8 cellular contexts compared by ENCODE assay signal in the genomic region with DNA sequence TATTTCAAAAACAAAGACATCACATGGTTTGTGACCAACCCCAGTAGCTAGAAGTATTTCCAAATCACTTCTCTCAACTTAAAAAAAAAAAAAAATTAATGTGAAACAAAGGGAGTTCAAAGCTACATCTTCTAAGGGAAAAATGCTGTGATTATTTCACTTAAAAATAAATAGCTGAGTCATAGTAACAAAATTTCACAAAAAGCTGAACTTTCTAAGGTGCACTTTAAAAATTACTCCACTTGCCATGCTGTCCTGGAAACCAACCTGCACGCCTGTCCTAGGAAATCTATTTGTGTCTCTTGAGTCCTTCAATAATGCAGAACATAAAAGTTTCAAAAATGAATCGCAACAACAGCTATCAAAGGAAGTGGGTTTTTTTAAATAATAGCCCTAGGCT. TPM values are rescaled to one million over a fixed set of nuclear protein-coding genes. Genes with fewer than 3 reads are reported as not detected.
DNase-seq lines count a peak whose midpoint lies in the region; ATAC-seq, FAIRE-seq and TF ChIP-seq lines count a peak whose summit lies in the region.

No MANE protein-coding gene starts in this region.

- peaks cover 28% of the 10 kb centered on the region for H3K36me3 Mint-ChIP-seq in effector memory CD8-positive, alpha-beta T cell (ENCODE audit: insufficient read depth)

- FAIRE-seq in kidney (lab: Jason Lieb, UNC), result no peak

- no peaks in the 10 kb centered on the region for H3K27me3 Mint-ChIP-seq in effector memory CD8-positive, alpha-beta T cell

- H2AFZ ChIP-seq in neuron (ENCODE audit: low read depth, low read length), result peak overlapping the region; percentile 80

- DNase-seq in MG63 (no peak), kidney (no peak), HPDE6-E6E7 (ENCODE audit: extremely low spot score) (no peak), NCI-H1105 treated with DMSO at 0.1 percent for 48 hours (lab: John Stamatoyannopoulos, UW) (no peak), NCI-H2227 (lab: John Stamatoyannopoulos, UW; ENCODE audit: unreplicated experiment) (no peak)
- DNase-seq in effector memory CD8-positive, alpha-beta T cell, result no peak

- peaks cover 0 to 23% (median 8%) of the 10 kb centered on the region in 11 experiments; a peak in 9 of 22 replicates for H3K36me3 ChIP-seq in BLaER1 treated with 17β-estradiol and CSF1 and Interleukin-3, amounts not matched to agents 10 nM and 100 nM
- H3K36me3 ChIP-seq in MG63 (no peaks in the 10 kb centered on the region), neuron (ENCODE audit: insufficient read depth, low read length) (no peaks in the 10 kb centered on the region), kidney (ENCODE audit: control insufficient read depth in 1 of 2, insufficient read depth in 2 of 2, low read length in 2 of 2) (no peaks in the 10 kb centered on the region)

- peaks cover 31 to 56% (median 45%) of the 10 kb centered on the region in 10 experiments for H3K4me1 ChIP-seq in BLaER1 treated with 17β-estradiol and CSF1 and Interleukin-3, amounts not matched to agents 10 nM and 100 nM
- H3K4me1 ChIP-seq in neuron (ENCODE audit: insufficient read depth, low read length), result peaks cover 17% of the 10 kb centered on the region
- H3K4me1 ChIP-seq in kidney (ENCODE audit: control insufficient read depth in 1 of 2, insufficient read depth in 1 of 2, low read depth in 1 of 2, low read length in 2 of 2), result peaks cover 6 to 15% of the 10 kb centered on the region in 2 donors

- H4K20me1 ChIP-seq in BLaER1 treated with 17β-estradiol and CSF1 and Interleukin-3, amounts not matched to agents 10 nM and 100 nM, result peaks cover 45 to 62% (median 57%) of the 10 kb centered on the region in 11 experiments

- no peak for TF ChIP-seq CTCF in kidney (IDR thresholded peaks at IDR 0.05; ENCODE audit: borderline replicate concordance, extremely low read depth, insufficient read depth)

- H3K27ac ChIP-seq in BLaER1 treated with 17β-estradiol and CSF1 and Interleukin-3, amounts not matched to agents 10 nM and 100 nM, result peak overlapping the region; percentile 93 to 99 (median 97); a peak in 21 of 22 replicates
- no peak overlapping the region for H3K27ac ChIP-seq in kidney (ENCODE audit: low read depth in 2 of 2, low read length in 2 of 2)

- no peaks in the 10 kb centered on the region for H3K27me3 ChIP-seq in BLaER1 treated with 17β-estradiol and CSF1 and Interleukin-3, amounts not matched to agents 10 nM and 100 nM
- H3K27me3 ChIP-seq in MG63 (no peaks in the 10 kb centered on the region), neuron (ENCODE audit: insufficient read depth, low read length) (no peaks in the 10 kb centered on the region)

- no peak for ATAC-seq in effector memory CD8-positive, alpha-beta T cell (replicated peaks)

- peak overlapping the region; percentile 81 to 92 (median 87) for H3K4me2 ChIP-seq in BLaER1 treated with 17β-estradiol and CSF1 and Interleukin-3, amounts not matched to agents 10 nM and 100 nM

- peaks cover 0 to 4% (median 3%) of the 10 kb centered on the region in 11 experiments; a peak in 2 of 22 replicates for H3K9me3 ChIP-seq in BLaER1 treated with 17β-estradiol and CSF1 and Interleukin-3, amounts not matched to agents 10 nM and 100 nM (replicated peaks in 1 of 11)
- H3K9me3 ChIP-seq in MG63 (no peaks in the 10 kb centered on the region), neuron (ENCODE audit: low read length) (no peaks in the 10 kb centered on the region), kidney (ENCODE audit: control insufficient read depth in 1 of 2, low read length in 2 of 2) (no peaks in the 10 kb centered on the region)

- peak overlapping the region; percentile 94 to 95 for H3K27ac Mint-ChIP-seq in effector memory CD8-positive, alpha-beta T cell

- intact Hi-C loops in kidney (cut with DNase I), result no loop called here

- peak overlapping the region; percentile 92 to 99 (median 97) for H3K9ac ChIP-seq in BLaER1 treated with 17β-estradiol and CSF1 and Interleukin-3, amounts not matched to agents 10 nM and 100 nM
- H3K9ac ChIP-seq in kidney (ENCODE audit: low read length in 2 of 2), result peak overlapping the region in 1 of 2 donors; percentile 86

- H3K4me1 Mint-ChIP-seq in effector memory CD8-positive, alpha-beta T cell (ENCODE audit: low read depth in 2 of 2), result peaks cover 31 to 36% of the 10 kb centered on the region in 2 donors

- H3K9me3 Mint-ChIP-seq in effector memory CD8-positive, alpha-beta T cell, result no peaks in the 10 kb centered on the region

- H3K4me3 ChIP-seq in BLaER1 treated with 17β-estradiol and CSF1 and Interleukin-3, amounts not matched to agents 10 nM and 100 nM, result peak overlapping the region; percentile 81 to 100 (median 96)
- H3K4me3 ChIP-seq in MG63, result peak overlapping the region; percentile 86
- peak overlapping the region; percentile 94 for H3K4me3 ChIP-seq in neuron (ENCODE audit: low read length)
- peak overlapping the region in 1 of 2 donors; percentile 75 for H3K4me3 ChIP-seq in kidney (ENCODE audit: low read length in 2 of 2)

- H3K4me3 Mint-ChIP-seq in effector memory CD8-positive, alpha-beta T cell, result peak overlapping the region; percentile 96 to 98

RNA-seq across cellular contexts. Expression of a gene that starts 1.8 kb away (rescaled TPM):
- total RNA-seq in MG63 (2014; rRNA removed; shearing (Covaris generic); ENCODE audit: low replicate concordance), result 31.8 and 45.9 TPM in 2 replicates
- total RNA-seq in kidney, result 50.1 TPM
- 4.6 TPM for polyA plus RNA-seq in kidney (ENCODE audit: insufficient read depth, low read depth, low replicate concordance)

Comparison
In these comparisons a context has a peak if more than half of its experiments do, and no peak if none do; other contexts are left out.
1. H3K27ac ChIP-seq: peak in BLaER1 treated with 17β-estradiol and CSF1 and Interleukin-3, amounts not matched to agents 10 nM and 100 nM (11 of 11); none in kidney (0 of 2).